ENCODE assay signal across 18 cellular contexts in the genomic region with DNA sequence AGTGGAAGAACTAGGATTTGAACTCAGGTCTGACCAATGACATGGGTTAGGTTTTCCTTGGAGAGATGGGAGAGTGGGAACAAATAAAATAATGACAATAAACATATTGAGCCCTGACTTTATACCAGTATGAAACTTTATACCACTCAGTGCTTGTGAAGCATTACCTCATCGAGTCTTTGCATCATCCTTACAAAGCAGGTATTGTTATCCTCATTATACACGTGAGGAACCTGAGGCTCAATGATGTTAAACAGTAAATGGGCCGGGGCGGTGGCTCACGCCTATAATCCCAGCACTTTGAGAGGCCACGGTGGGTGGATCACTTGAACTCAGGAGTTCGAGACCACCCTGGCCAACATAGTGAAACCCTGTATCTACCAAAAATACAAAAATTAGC. TPM values are rescaled to one million over a fixed set of nuclear protein-coding genes. Genes with fewer than 3 reads are reported as not detected.
DNase-seq lines count a peak whose midpoint lies in the region; ATAC-seq, FAIRE-seq and TF ChIP-seq lines count a peak whose summit lies in the region.
"Had no signal": no experiment of that assay in that cellular context is flagged by ENCODE, and none has a peak within 500 bp of the region (broad histone marks: within the 10 kb centered on the region; RNA-seq: fewer than 3 reads in every experiment).

No MANE protein-coding gene starts in this region.

- H3K9me3 ChIP-seq in mammary epithelial cell (replicated peaks; ENCODE audit: insufficient read depth, low read length) (no peaks in the 10 kb centered on the region), breast epithelium (no peaks in the 10 kb centered on the region), Karpas-422 (ENCODE audit: low read length) (no peaks in the 10 kb centered on the region)
- H3K9me3 ChIP-seq: HAP-1 had no signal

- H3K27me3 ChIP-seq in mammary epithelial cell (ENCODE audit: insufficient read depth, low read length) = no peaks in the 10 kb centered on the region
- H3K27me3 ChIP-seq in breast epithelium = no peaks in the 10 kb centered on the region
- H3K27me3 ChIP-seq in Karpas-422 (ENCODE audit: low read length) = no peaks in the 10 kb centered on the region

- H2AFZ ChIP-seq in mammary epithelial cell (ENCODE audit: low read depth, low read length) = no peak overlapping the region
- H2AFZ ChIP-seq in Karpas-422 (ENCODE audit: low read length) = no peak overlapping the region

- dilution Hi-C loops in mammary epithelial cell (cut with HindIII; ENCODE audit: low sequenced_read_pairs) = no loop called here

- FAIRE-seq in GM12891 (lab: Jason Lieb, UNC) = peak; percentile 54
- FAIRE-seq: G401.6, GM19239, H54 had no signal

- in situ Hi-C loops in mammary epithelial cell (cut with MboI; ENCODE audit: low sequenced_read_pairs in 2 of 2) = loop anchor here in 1 of 2 donors (25.0 kb wide), 1 partner anchor 525 kb away; no protein-coding TSS in a partner anchor

- H3K27ac ChIP-seq in mammary epithelial cell (ENCODE audit: insufficient read depth, low read depth, low read length) (no peak overlapping the region), breast epithelium (no peak overlapping the region), Karpas-422 (ENCODE audit: low read length) (no peak overlapping the region)

- intact Hi-C loops in mammary epithelial cell (cut with micrococcal nuclease) = no loop called here
- intact Hi-C loops in breast epithelium (cut with DNase I; ENCODE audit: low total_unique reads) = no loop called here

- no peaks in the 10 kb centered on the region for H4K20me1 ChIP-seq in mammary epithelial cell (ENCODE audit: insufficient read depth, low read length)
- H4K20me1 ChIP-seq in Karpas-422 (ENCODE audit: insufficient read depth, low read depth, low read length) = no peaks in the 10 kb centered on the region

- TF ChIP-seq POLR2A in breast epithelium (IDR thresholded peaks at IDR 0.05) = no peak
- no peak for TF ChIP-seq POLR2A in GM12891 (IDR thresholded peaks at IDR 0.05; ENCODE audit: low read depth, low read length)

- H3K9ac ChIP-seq in mammary epithelial cell (ENCODE audit: insufficient read depth, low read length) (no peak overlapping the region), Karpas-422 (ENCODE audit: low read length) (no peak overlapping the region)

- BruUV-seq in mammary epithelial cell (replicated peaks; lab: Mats Ljungman, UMichigan) = no TSS peak

- TF ChIP-seq CTCF in mammary epithelial cell (conservative IDR thresholded peaks at IDR 0.05 in 1 of 2, IDR thresholded peaks at IDR 0.05 in 1 of 2; ENCODE audit: extremely low read depth in 1 of 2, insufficient read depth in 1 of 2, low read depth in 1 of 2, low read length in 2 of 2) (no peak), breast epithelium (IDR thresholded peaks at IDR 0.05) (no peak), epithelial cell of esophagus (IDR thresholded peaks at IDR 0.05; ENCODE audit: insufficient read depth, low read depth, low read length, missing control alignments) (no peak)

- H3K79me2 ChIP-seq in mammary epithelial cell (ENCODE audit: insufficient read depth, low read length) (no peaks in the 10 kb centered on the region), Karpas-422 (ENCODE audit: low read length) (no peaks in the 10 kb centered on the region)

- DNase-seq in mammary epithelial cell = peak; percentile 12
- no peak for DNase-seq in breast epithelium (ENCODE audit: low spot score in 2 of 2)
- DNase-seq in GM12891 (ENCODE audit: insufficient read length, low spot score) = no peak
- peak; percentile 11 for DNase-seq in Karpas-422
- DNase-seq in epithelial cell of esophagus (ENCODE audit: low read depth) = peak; percentile 22
- DNase-seq in mucosa of gallbladder (ENCODE audit: low spot score) = no peak
- DNase-seq: C1 segment of cervical spinal cord; CD4-positive, alpha-beta memory T cell; COR-L47; DMS153; DND-41; GOT3 had no signal

- no peaks in the 10 kb centered on the region for H3K4me1 ChIP-seq in mammary epithelial cell (ENCODE audit: insufficient read depth, low read length)
- H3K4me1 ChIP-seq in breast epithelium = no peaks in the 10 kb centered on the region
- peaks cover 21% of the 10 kb centered on the region for H3K4me1 ChIP-seq in Karpas-422 (ENCODE audit: low read length)
- H3K4me1 ChIP-seq: HAP-1 had no signal

- ATAC-seq in GM21381 (IDR thresholded peaks at IDR 0.05; ENCODE audit: unreplicated experiment) = no peak

- H3K4me3 ChIP-seq in mammary epithelial cell (replicated peaks in 1 of 3; ENCODE audit: insufficient read depth in 1 of 3, low read depth in 2 of 3, low read length in 3 of 3) = no peak overlapping the region
- no peak overlapping the region for H3K4me3 ChIP-seq in breast epithelium
- no peak overlapping the region for H3K4me3 ChIP-seq in Karpas-422 (ENCODE audit: low read length)
- H3K4me3 ChIP-seq in epithelial cell of esophagus (ENCODE audit: low read length) = no peak overlapping the region
- H3K4me3 ChIP-seq: HAP-1 had no signal

- CTCF ChIA-PET in mammary epithelial cell (lab: Charles Lee; ENCODE audit: low non-redundant PET) = no interaction called here

- no peaks in the 10 kb centered on the region for H3K9me2 ChIP-seq in Karpas-422 (replicated peaks; ENCODE audit: insufficient read depth, low read length)

- 72% methylated on average over 7 of the region's 7 CpGs for WGBS in mammary epithelial cell (ENCODE audit: low coverage, missing lambda C conversion rate)

- H3K4me2 ChIP-seq in mammary epithelial cell (ENCODE audit: insufficient read depth, low read depth, low read length) (no peak overlapping the region), Karpas-422 (ENCODE audit: low read depth, low read length, poor library complexity, severe bottlenecking) (no peak overlapping the region)

- H3K36me3 ChIP-seq in mammary epithelial cell (ENCODE audit: insufficient read depth, low read length) (no peaks in the 10 kb centered on the region), breast epithelium (no peaks in the 10 kb centered on the region), Karpas-422 (ENCODE audit: insufficient read depth, low read length) (no peaks in the 10 kb centered on the region)
- H3K36me3 ChIP-seq: HAP-1 had no signal

TF ChIP-seq in GM12891, 5 proteins besides CTCF, POLR2A, EP300 and RAD21:
- TF ChIP-seq POLR2AphosphoS5 (IDR thresholded peaks at IDR 0.05; ENCODE audit: low read depth, low read length) = no peak
- TF ChIP-seq TAF1 (IDR thresholded peaks at IDR 0.05; ENCODE audit: low read depth, low read length) = no peak
- TF ChIP-seq POU2F2 (IDR thresholded peaks at IDR 0.05; ENCODE audit: low read depth, low read length) = no peak
- no peak for TF ChIP-seq SPI1 (IDR thresholded peaks at IDR 0.05; ENCODE audit: low read depth, low read length)
- TF ChIP-seq PAX5 (IDR thresholded peaks at IDR 0.05; ENCODE audit: insufficient read depth, low read length, severe bottlenecking) = no peak

RNA-seq across cellular contexts. Expression of gene HHEX, which starts 47.7 kb away (rescaled TPM):
- total RNA-seq in mammary epithelial cell (under 1 TPM; 0.28 to 0.33 TPM), breast epithelium (10 to 100 TPM in 1 of 3 donors, 1 to 10 TPM in 2; 4.4 to 10.6 (median 5.6) TPM), mucosa of gallbladder (69.2 TPM)
- polyA plus RNA-seq in mammary epithelial cell = 0.16 TPM
- not detected for polyA minus RNA-seq in mammary epithelial cell
- 4.1 TPM for polyA plus RNA-seq in GM12891 (2012; ENCODE audit: low read depth, missing spikeins)
- total RNA-seq in Karpas-422 (2014; rRNA removed; shearing (Covaris generic); ENCODE audit: low replicate concordance) = 71.7 and 84.2 TPM in 2 replicates
- total RNA-seq: A172 had no signal

Comparison
In these comparisons a context has a peak if more than half of its experiments do, and no peak if none do; other contexts are left out.
1. DNase-seq: peak in mammary epithelial cell (single experiment), Karpas-422 (single experiment) and epithelial cell of esophagus (single experiment); none in breast epithelium (0 of 2), GM12891 (single experiment) and mucosa of gallbladder (single experiment).